Comparison of ENCODE assay signal across 1 cellular context in the genomic region with DNA sequence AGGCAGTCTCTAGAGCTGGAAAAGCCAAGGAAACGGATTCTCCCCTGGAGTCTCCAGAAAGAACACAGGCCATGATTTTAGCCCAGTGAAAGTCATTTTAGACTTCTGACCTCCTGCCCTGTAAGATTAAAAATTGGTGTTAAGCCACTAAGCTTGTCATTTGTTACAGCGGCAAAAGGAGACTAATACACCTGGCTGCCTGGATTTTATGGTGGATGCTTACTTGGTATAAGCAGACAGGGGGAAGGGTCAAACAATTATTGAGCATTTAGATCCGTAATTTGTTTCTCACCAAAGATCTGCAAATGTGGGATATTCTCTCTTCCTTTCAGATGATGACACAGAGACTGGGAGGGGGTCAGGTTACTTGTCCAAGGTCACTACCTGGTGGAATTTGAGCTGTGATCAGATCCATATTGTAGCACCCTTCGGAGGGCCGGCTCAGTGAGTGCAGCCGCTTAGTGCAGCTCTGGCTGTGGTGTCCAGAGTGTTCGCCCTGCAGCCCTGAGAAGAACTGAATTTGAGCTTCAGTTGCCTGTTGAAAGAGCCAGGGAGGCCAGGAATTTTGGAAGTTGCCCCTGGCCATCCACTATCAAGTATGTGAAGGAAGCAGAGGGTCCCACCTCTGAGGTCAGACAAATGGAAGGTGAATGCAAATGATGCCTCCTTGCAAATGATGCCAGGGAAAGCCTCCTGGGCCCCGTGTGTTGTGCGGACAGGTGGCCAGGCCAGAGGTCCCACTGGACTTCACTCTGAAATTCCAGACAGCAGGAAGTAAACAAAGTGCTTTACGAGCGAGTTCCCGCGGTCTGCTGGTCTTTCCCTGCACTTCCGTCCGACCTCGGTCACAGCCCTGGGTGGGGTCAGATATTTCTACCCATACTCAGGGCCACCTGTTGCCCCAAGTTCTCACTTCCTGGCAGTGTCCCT.
A peak's percentile ranks its signal among the peaks of the same experiment; 100 is the strongest.
TF ChIP-seq lines count a peak whose summit lies in the region.

No MANE protein-coding gene starts in this region.

TF ChIP-seq in HepG2, 621 proteins besides CTCF, POLR2A, EP300 and RAD21 (continued from another document and continues in another):
- TF ChIP-seq ZNF382 (CRISPR knock-in tag; IDR thresholded peaks at IDR 0.05; ENCODE audit: borderline replicate concordance) (no peak), GATAD2A (CRISPR knock-in tag; IDR thresholded peaks at IDR 0.05) (peak; percentile 81), SMARCE1 (IDR thresholded peaks at IDR 0.05; ENCODE audit: borderline replicate concordance) (no peak), CREB1 (IDR thresholded peaks at IDR 0.05) (no peak), CREB1 (CRISPR knock-in tag; IDR thresholded peaks at IDR 0.05) (no peak), MED1 (CRISPR knock-in tag; IDR thresholded peaks at IDR 0.05) (peak; percentile 96), HDAC1 (CRISPR knock-in tag; IDR thresholded peaks at IDR 0.05) (peak; percentile 73; the same call in 1 of the 2 replicates), ZNF207 (IDR thresholded peaks at IDR 0.05; ENCODE audit: borderline replicate concordance) (no peak), BRD4 (CRISPR knock-in tag; IDR thresholded peaks at IDR 0.05) (no peak), TBX2 (CRISPR knock-in tag; IDR thresholded peaks at IDR 0.05; ENCODE audit: borderline replicate concordance) (peak; percentile 85), ZSCAN22 (CRISPR knock-in tag; IDR thresholded peaks at IDR 0.05) (no peak), ZNF329 (CRISPR knock-in tag; IDR thresholded peaks at IDR 0.05; ENCODE audit: low read depth) (no peak), ZNF562 (CRISPR knock-in tag; IDR thresholded peaks at IDR 0.05; ENCODE audit: borderline replicate concordance) (no peak), PRMT3 (CRISPR knock-in tag; IDR thresholded peaks at IDR 0.05; ENCODE audit: borderline replicate concordance, low read depth) (no peak), SYNCRIP (IDR thresholded peaks at IDR 0.05; ENCODE audit: insufficient read depth, low read depth, low read length) (no peak), FOXA3 (CRISPR knock-in tag; IDR thresholded peaks at IDR 0.05) (peak; percentile 90), ZZZ3 (CRISPR knock-in tag; IDR thresholded peaks at IDR 0.05; ENCODE audit: borderline replicate concordance) (peak; percentile 52; the same call in 1 of the 2 replicates), ATF7 (IDR thresholded peaks at IDR 0.05) (no peak), ATF7 (CRISPR knock-in tag; IDR thresholded peaks at IDR 0.05) (no peak; the same call in 1 of the 2 replicates), YEATS2 (CRISPR knock-in tag; IDR thresholded peaks at IDR 0.05; ENCODE audit: borderline replicate concordance) (no peak), ATF7-NPFF (CRISPR knock-in tag; IDR thresholded peaks at IDR 0.05; ENCODE audit: low read depth) (no peak), ZNF569 (CRISPR knock-in tag; IDR thresholded peaks at IDR 0.05; ENCODE audit: borderline replicate concordance) (no peak), ZNF460 (CRISPR knock-in tag; IDR thresholded peaks at IDR 0.05; ENCODE audit: borderline replicate concordance) (no peak; the same call in 1 of the 2 replicates), SRF (IDR thresholded peaks at IDR 0.05; ENCODE audit: low read depth, low read length) (no peak), PHF21A (CRISPR knock-in tag; IDR thresholded peaks at IDR 0.05) (peak; percentile 95), PTBP1 (IDR thresholded peaks at IDR 0.05; ENCODE audit: low read depth, low read length, poor library complexity, severe bottlenecking) (no peak), JARID2 (CRISPR knock-in tag; IDR thresholded peaks at IDR 0.05; ENCODE audit: insufficient replicate concordance) (no peak), RBFOX2 (IDR thresholded peaks at IDR 0.05; ENCODE audit: low read depth, low read length) (no peak), ZNF549 (CRISPR knock-in tag; IDR thresholded peaks at IDR 0.05) (no peak), BRCA1 (CRISPR knock-in tag; IDR thresholded peaks at IDR 0.05) (no peak), NR1H2 (CRISPR knock-in tag; IDR thresholded peaks at IDR 0.05; ENCODE audit: borderline replicate concordance, low read depth) (no peak), CHD4 (IDR thresholded peaks at IDR 0.05; ENCODE audit: borderline replicate concordance, low read length) (no peak), ZNF883 (CRISPR knock-in tag; IDR thresholded peaks at IDR 0.05; ENCODE audit: not compliant biosample characterization) (no peak), HOXA3 (CRISPR knock-in tag; IDR thresholded peaks at IDR 0.05) (peak; percentile 83), ZSCAN31 (CRISPR knock-in tag; IDR thresholded peaks at IDR 0.05; ENCODE audit: low read depth) (peak; percentile 70), NRL (CRISPR knock-in tag; IDR thresholded peaks at IDR 0.05; ENCODE audit: borderline replicate concordance) (no peak; the same call in 1 of the 2 replicates)
- TF ChIP-seq, protein P1, sequence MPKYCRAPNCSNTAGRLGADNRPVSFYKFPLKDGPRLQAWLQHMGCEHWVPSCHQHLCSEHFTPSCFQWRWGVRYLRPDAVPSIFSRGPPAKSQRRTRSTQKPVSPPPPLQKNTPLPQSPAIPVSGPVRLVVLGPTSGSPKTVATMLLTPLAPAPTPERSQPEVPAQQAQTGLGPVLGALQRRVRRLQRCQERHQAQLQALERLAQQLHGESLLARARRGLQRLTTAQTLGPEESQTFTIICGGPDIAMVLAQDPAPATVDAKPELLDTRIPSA (CRISPR knock-in tag; IDR thresholded peaks at IDR 0.05; ENCODE audit: borderline replicate concordance), result no peak
- TF ChIP-seq, protein P2, sequence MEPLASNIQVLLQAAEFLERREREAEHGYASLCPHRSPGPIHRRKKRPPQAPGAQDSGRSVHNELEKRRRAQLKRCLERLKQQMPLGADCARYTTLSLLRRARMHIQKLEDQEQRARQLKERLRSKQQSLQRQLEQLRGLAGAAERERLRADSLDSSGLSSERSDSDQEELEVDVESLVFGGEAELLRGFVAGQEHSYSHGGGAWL (CRISPR knock-in tag; IDR thresholded peaks at IDR 0.05), result no peak
- TF ChIP-seq, protein P3, sequence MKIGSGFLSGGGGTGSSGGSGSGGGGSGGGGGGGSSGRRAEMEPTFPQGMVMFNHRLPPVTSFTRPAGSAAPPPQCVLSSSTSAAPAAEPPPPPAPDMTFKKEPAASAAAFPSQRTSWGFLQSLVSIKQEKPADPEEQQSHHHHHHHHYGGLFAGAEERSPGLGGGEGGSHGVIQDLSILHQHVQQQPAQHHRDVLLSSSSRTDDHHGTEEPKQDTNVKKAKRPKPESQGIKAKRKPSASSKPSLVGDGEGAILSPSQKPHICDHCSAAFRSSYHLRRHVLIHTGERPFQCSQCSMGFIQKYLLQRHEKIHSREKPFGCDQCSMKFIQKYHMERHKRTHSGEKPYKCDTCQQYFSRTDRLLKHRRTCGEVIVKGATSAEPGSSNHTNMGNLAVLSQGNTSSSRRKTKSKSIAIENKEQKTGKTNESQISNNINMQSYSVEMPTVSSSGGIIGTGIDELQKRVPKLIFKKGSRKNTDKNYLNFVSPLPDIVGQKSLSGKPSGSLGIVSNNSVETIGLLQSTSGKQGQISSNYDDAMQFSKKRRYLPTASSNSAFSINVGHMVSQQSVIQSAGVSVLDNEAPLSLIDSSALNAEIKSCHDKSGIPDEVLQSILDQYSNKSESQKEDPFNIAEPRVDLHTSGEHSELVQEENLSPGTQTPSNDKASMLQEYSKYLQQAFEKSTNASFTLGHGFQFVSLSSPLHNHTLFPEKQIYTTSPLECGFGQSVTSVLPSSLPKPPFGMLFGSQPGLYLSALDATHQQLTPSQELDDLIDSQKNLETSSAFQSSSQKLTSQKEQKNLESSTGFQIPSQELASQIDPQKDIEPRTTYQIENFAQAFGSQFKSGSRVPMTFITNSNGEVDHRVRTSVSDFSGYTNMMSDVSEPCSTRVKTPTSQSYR (CRISPR knock-in tag; IDR thresholded peaks at IDR 0.05; ENCODE audit: borderline replicate concordance), result peak; percentile 51; the same call in 1 of the 2 replicates
- TF ChIP-seq, protein P4, sequence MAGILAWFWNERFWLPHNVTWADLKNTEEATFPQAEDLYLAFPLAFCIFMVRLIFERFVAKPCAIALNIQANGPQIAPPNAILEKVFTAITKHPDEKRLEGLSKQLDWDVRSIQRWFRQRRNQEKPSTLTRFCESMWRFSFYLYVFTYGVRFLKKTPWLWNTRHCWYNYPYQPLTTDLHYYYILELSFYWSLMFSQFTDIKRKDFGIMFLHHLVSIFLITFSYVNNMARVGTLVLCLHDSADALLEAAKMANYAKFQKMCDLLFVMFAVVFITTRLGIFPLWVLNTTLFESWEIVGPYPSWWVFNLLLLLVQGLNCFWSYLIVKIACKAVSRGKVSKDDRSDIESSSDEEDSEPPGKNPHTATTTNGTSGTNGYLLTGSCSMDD (CRISPR knock-in tag; IDR thresholded peaks at IDR 0.05), result no peak
- TF ChIP-seq, protein P5, sequence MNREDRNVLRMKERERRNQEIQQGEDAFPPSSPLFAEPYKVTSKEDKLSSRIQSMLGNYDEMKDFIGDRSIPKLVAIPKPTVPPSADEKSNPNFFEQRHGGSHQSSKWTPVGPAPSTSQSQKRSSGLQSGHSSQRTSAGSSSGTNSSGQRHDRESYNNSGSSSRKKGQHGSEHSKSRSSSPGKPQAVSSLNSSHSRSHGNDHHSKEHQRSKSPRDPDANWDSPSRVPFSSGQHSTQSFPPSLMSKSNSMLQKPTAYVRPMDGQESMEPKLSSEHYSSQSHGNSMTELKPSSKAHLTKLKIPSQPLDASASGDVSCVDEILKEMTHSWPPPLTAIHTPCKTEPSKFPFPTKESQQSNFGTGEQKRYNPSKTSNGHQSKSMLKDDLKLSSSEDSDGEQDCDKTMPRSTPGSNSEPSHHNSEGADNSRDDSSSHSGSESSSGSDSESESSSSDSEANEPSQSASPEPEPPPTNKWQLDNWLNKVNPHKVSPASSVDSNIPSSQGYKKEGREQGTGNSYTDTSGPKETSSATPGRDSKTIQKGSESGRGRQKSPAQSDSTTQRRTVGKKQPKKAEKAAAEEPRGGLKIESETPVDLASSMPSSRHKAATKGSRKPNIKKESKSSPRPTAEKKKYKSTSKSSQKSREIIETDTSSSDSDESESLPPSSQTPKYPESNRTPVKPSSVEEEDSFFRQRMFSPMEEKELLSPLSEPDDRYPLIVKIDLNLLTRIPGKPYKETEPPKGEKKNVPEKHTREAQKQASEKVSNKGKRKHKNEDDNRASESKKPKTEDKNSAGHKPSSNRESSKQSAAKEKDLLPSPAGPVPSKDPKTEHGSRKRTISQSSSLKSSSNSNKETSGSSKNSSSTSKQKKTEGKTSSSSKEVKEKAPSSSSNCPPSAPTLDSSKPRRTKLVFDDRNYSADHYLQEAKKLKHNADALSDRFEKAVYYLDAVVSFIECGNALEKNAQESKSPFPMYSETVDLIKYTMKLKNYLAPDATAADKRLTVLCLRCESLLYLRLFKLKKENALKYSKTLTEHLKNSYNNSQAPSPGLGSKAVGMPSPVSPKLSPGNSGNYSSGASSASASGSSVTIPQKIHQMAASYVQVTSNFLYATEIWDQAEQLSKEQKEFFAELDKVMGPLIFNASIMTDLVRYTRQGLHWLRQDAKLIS (CRISPR knock-in tag; IDR thresholded peaks at IDR 0.05), result no peak
- TF ChIP-seq, protein P6, sequence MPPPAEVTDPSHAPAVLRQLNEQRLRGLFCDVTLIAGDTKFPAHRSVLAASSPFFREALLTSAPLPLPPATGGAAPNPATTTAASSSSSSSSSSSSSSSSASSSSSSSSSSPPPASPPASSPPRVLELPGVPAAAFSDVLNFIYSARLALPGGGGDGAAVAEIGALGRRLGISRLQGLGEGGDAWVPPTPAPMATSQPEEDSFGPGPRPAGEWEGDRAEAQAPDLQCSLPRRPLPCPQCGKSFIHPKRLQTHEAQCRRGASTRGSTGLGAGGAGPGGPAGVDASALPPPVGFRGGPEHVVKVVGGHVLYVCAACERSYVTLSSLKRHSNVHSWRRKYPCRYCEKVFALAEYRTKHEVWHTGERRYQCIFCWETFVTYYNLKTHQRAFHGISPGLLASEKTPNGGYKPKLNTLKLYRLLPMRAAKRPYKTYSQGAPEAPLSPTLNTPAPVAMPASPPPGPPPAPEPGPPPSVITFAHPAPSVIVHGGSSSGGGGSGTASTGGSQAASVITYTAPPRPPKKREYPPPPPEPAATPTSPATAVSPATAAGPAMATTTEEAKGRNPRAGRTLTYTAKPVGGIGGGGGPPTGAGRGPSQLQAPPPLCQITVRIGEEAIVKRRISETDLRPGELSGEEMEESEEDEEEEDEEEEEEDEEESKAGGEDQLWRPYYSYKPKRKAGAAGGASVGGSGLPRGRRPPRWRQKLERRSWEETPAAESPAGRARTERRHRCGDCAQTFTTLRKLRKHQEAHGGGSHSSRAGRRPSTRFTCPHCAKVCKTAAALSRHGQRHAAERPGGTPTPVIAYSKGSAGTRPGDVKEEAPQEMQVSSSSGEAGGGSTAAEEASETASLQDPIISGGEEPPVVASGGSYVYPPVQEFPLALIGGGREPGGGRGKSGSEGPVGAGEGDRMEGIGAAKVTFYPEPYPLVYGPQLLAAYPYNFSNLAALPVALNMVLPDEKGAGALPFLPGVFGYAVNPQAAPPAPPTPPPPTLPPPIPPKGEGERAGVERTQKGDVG (CRISPR knock-in tag; IDR thresholded peaks at IDR 0.05; ENCODE audit: borderline replicate concordance), result no peak
- TF ChIP-seq, protein P7, sequence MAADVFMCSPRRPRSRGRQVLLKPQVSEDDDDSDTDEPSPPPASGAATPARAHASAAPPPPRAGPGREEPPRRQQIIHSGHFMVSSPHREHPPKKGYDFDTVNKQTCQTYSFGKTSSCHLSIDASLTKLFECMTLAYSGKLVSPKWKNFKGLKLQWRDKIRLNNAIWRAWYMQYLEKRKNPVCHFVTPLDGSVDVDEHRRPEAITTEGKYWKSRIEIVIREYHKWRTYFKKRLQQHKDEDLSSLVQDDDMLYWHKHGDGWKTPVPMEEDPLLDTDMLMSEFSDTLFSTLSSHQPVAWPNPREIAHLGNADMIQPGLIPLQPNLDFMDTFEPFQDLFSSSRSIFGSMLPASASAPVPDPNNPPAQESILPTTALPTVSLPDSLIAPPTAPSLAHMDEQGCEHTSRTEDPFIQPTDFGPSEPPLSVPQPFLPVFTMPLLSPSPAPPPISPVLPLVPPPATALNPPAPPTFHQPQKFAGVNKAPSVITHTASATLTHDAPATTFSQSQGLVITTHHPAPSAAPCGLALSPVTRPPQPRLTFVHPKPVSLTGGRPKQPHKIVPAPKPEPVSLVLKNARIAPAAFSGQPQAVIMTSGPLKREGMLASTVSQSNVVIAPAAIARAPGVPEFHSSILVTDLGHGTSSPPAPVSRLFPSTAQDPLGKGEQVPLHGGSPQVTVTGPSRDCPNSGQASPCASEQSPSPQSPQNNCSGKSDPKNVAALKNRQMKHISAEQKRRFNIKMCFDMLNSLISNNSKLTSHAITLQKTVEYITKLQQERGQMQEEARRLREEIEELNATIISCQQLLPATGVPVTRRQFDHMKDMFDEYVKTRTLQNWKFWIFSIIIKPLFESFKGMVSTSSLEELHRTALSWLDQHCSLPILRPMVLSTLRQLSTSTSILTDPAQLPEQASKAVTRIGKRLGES (CRISPR knock-in tag; IDR thresholded peaks at IDR 0.05; ENCODE audit: borderline replicate concordance), result no peak
